22 cellular contexts compared by ENCODE assay signal in genomic region chr3:170309044-170309443, GRCh38.
"Had no signal": no experiment of that assay in that cellular context is flagged by ENCODE, and none has a peak within 500 bp of the region (broad histone marks: within the 10 kb centered on the region; RNA-seq: fewer than 3 reads in every experiment).

No MANE protein-coding gene starts in this region.

- H3K4me1 ChIP-seq: gastrocnemius medialis, neural progenitor cell, right lobe of liver, thyroid gland, upper lobe of right lung had no signal

- H3K36me3 ChIP-seq: cardiac muscle cell, gastrocnemius medialis, left ventricle myocardium inferior, neural progenitor cell, right lobe of liver, thyroid gland, upper lobe of right lung had no signal

- H3K4me3 ChIP-seq: body of pancreas, cardiac muscle cell, gastrocnemius medialis, left ventricle myocardium inferior, neural progenitor cell, right lobe of liver, skin epidermis, thyroid gland, upper lobe of right lung had no signal

- H2AFZ ChIP-seq: neural progenitor cell had no signal

- H3K9ac ChIP-seq: neural progenitor cell had no signal

- H3K4me2 ChIP-seq: neural progenitor cell had no signal

- H3K9me3 ChIP-seq: body of pancreas, gastrocnemius medialis, left ventricle myocardium inferior, right lobe of liver, thyroid gland, upper lobe of right lung had no signal

- H3K27me3 ChIP-seq: body of pancreas, cardiac muscle cell, gastrocnemius medialis, neural progenitor cell, right lobe of liver, thyroid gland, upper lobe of right lung had no signal

- H3K27ac ChIP-seq: cardiac muscle cell, gastrocnemius medialis, left ventricle myocardium inferior, neural progenitor cell, right lobe of liver, skin epidermis, thyroid gland, upper lobe of right lung had no signal

- DNase-seq: activated CD4-positive, alpha-beta T cell treated with anti-CD3 and anti-CD28 coated beads for 48 hours; activated CD8-positive, alpha-beta memory T cell treated with anti-CD3 and anti-CD28 coated beads, Interleukin-2, amount 10 ng/mL, durations not matched to agents 7 days and 5 days; activated CD8-positive, alpha-beta T cell treated with anti-CD3 and anti-CD28 coated beads for 36 hours; activated effector memory CD4-positive, alpha-beta T cell treated with anti-CD3 and anti-CD28 coated beads, Interleukin-2, amount 50 U/mL, for 16 hours; activated naive CD4-positive, alpha-beta T cell treated with anti-CD3 and anti-CD28 coated beads, Interleukin-2, amount 10 ng/mL, durations not matched to agents 7 days and 5 days; activated T-cell treated with anti-CD3 and anti-CD28 coated beads for 4 hours; anterior cingulate cortex; body of pancreas; effector CD8-positive, alpha-beta T cell; gastrocnemius medialis; hypothalamus; left ventricle myocardium inferior; naive thymus-derived CD8-positive, alpha-beta T cell; posterior cingulate gyrus; right lobe of liver; stimulated activated CD4-positive, alpha-beta T cell treated with anti-CD3 and anti-CD28 coated beads, Interleukin-1b, Interleukin-23, amount 100 ng/mL, for 48 hours; substantia nigra; thyroid gland; upper lobe of right lung had no signal
